In the genomic region with DNA sequence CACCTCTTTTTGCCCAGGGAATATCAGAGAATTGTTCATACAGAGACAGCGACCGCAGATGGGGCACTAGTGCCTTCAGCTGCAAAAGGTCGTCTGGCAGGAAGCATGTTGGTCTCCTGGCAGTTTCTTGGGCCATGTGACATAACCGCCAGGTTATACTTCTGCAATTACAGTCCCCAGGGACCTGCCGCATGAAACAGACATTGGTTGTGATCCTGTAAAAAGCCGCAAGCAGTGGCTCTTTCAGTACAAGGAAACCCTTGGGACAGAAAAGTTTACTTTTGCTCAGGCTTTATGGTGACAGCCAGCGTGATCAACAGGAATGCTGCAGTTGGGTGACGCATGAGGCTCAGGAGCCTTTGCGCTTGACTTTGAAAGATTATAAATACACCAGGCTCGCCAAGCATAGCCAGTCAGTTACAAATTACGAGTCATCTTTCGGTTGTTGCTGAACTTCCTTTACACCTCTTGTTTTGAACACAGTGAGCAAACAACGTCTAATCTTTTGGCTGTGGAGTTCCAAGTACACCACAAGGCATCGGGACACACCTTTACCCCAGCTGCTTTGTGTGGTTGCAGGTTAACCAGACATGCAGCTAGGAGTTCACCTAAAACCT, we compare ENCODE assay signal across 8 cellular contexts. TPM values are rescaled to one million over a fixed set of nuclear protein-coding genes. Genes with fewer than 3 reads are reported as not detected.
DNase-seq lines count a peak whose midpoint lies in the region; ATAC-seq and TF ChIP-seq lines count a peak whose summit lies in the region.

No MANE protein-coding gene starts in this region.

- TSS peak; percentile 89 for BruUV-seq in OCI-LY7 (replicated peaks; lab: Mats Ljungman, UMichigan)

- H4K20me1 ChIP-seq in OCI-LY7 (ENCODE audit: insufficient read depth, low read length): no peaks in the 10 kb centered on the region

- POLR2A ChIA-PET in AG04449 (lab: Yijun Ruan, JAX): interaction anchor here (0.5 kb wide), 1 partner anchor 133 kb away, joined by 3 read pairs; no protein-coding TSS in a partner anchor
- POLR2A ChIA-PET in OCI-LY7 (lab: Charles Lee): interaction anchor here (0.6 to 8.8 kb wide), 27 partner anchors 9 to 239 kb away, joined by 3 to 214 read pairs (median 6); a partner anchor contains a TSS

- peaks cover 2 to 7% of the 10 kb centered on the region in 2 donors for H3K36me3 Mint-ChIP-seq in activated T-cell treated with anti-CD3 and anti-CD28 coated beads, Interleukin-2, amount 50 U/mL, for 72 hours (ENCODE audit: insufficient read depth in 2 of 2)

- H3K4me3 ChIP-seq in AG04449 (ENCODE audit: low read depth, low read length) (no peak overlapping the region), OCI-LY7 (ENCODE audit: low read depth, low read length, poor library complexity, severe bottlenecking) (peak overlapping the region; percentile 80)

- peaks cover 69% of the 10 kb centered on the region for H3K36me3 ChIP-seq in OCI-LY7 (ENCODE audit: insufficient read depth, low read length)

- no peak overlapping the region for H2AFZ ChIP-seq in OCI-LY7 (ENCODE audit: low read length)

- DNase-seq in AG04449 (ENCODE audit: low read depth, low spot score) (peak; percentile 9), OCI-LY7 (ENCODE audit: low spot score) (peak; percentile 100), left kidney (ENCODE audit: low read depth, low spot score) (peak; percentile 22), NCI-H2227 treated with DMSO at 0.1 percent for 48 hours (lab: John Stamatoyannopoulos, UW) (no peak), NCI-H1105 treated with DMSO at 0.1 percent for 48 hours (lab: John Stamatoyannopoulos, UW) (no peak)
- DNase-seq in activated T-cell treated with anti-CD3 and anti-CD28 coated beads, Interleukin-2, amount 50 U/mL, for 72 hours: peak; percentile 65 to 75

- no peaks in the 10 kb centered on the region for H3K27me3 Mint-ChIP-seq in activated T-cell treated with anti-CD3 and anti-CD28 coated beads, Interleukin-2, amount 50 U/mL, for 72 hours (ENCODE audit: low read depth)

- H3K9me3 Mint-ChIP-seq in activated T-cell treated with anti-CD3 and anti-CD28 coated beads, Interleukin-2, amount 50 U/mL, for 72 hours: no peaks in the 10 kb centered on the region

- peak overlapping the region; percentile 97 for H3K27ac ChIP-seq in OCI-LY7 (ENCODE audit: low read depth, low read length, poor library complexity, severe bottlenecking)

- H3K79me2 ChIP-seq in OCI-LY7 (ENCODE audit: insufficient read depth, low read depth, low read length): peaks cover 64% of the 10 kb centered on the region

- no peak for TF ChIP-seq CTCF in AG04449 (IDR thresholded peaks at IDR 0.05; ENCODE audit: insufficient read depth, low read length, missing control alignments)
- TF ChIP-seq CTCF in OCI-LY7 (conservative IDR thresholded peaks at IDR 0.05; ENCODE audit: low read length): peak; percentile 57

- no peaks in the 10 kb centered on the region for H3K9me2 ChIP-seq in OCI-LY7 (ENCODE audit: insufficient read depth, low read length)

- peak overlapping the region; percentile 100 for H3K4me2 ChIP-seq in OCI-LY7 (ENCODE audit: low read length)

- H3K4me3 Mint-ChIP-seq in activated T-cell treated with anti-CD3 and anti-CD28 coated beads, Interleukin-2, amount 50 U/mL, for 72 hours: peak overlapping the region; percentile 52 to 54

- H3K4me1 ChIP-seq in OCI-LY7 (ENCODE audit: insufficient read depth, low read length, poor library complexity, severe bottlenecking): peaks cover 65% of the 10 kb centered on the region

- peaks cover 78% of the 10 kb centered on the region for H3K4me1 Mint-ChIP-seq in activated T-cell treated with anti-CD3 and anti-CD28 coated beads, Interleukin-2, amount 50 U/mL, for 72 hours (ENCODE audit: low read depth)

- CTCF ChIA-PET in AG04449 (lab: Yijun Ruan, JAX) (interaction anchor here (1.5 kb wide), 1 partner anchor 23 kb away, joined by 4 read pairs; no protein-coding TSS in a partner anchor), OCI-LY7 (lab: Charles Lee; ENCODE audit: unreplicated experiment) (interaction anchor here (1.4 kb wide), 1 partner anchor 74 kb away, joined by 5 read pairs; no protein-coding TSS in a partner anchor)

- ATAC-seq in GM18909 (IDR thresholded peaks at IDR 0.05; ENCODE audit: poor library complexity, unreplicated experiment) (peak; percentile 76), HG03066 (IDR thresholded peaks at IDR 0.05; ENCODE audit: low read depth, unreplicated experiment) (peak; percentile 52)
- peak; percentile 72 to 77 for ATAC-seq in activated T-cell treated with anti-CD3 and anti-CD28 coated beads, Interleukin-2, amount 50 U/mL, for 72 hours (replicated peaks in 1 of 2)

- no peaks in the 10 kb centered on the region for H3K9me3 ChIP-seq in OCI-LY7 (ENCODE audit: low read length)

- intact Hi-C loops in OCI-LY7 (cut with micrococcal nuclease; ENCODE audit: unreplicated experiment): loop anchor here (1.0 to 5.0 kb wide), 8 partner anchors 16 to 366 kb away; a partner anchor contains a TSS

- H3K27ac Mint-ChIP-seq in activated T-cell treated with anti-CD3 and anti-CD28 coated beads, Interleukin-2, amount 50 U/mL, for 72 hours: peak overlapping the region; percentile 90

RNA-seq across cellular contexts. Expression of a gene that starts 50.5 kb away (rescaled TPM):
- total RNA-seq in OCI-LY7 (2014; rRNA removed; shearing (Covaris generic)): 0.15 and 0.22 TPM in 2 replicates
- total RNA-seq in OCI-LY7 (2022): 1.00 and 1.8 TPM in 2 replicates
- not detected for total RNA-seq in activated T-cell treated with anti-CD3 and anti-CD28 coated beads, Interleukin-2, amount 50 U/mL, for 72 hours

Comparison
In these comparisons a context has a peak if more than half of its experiments do, and no peak if none do; other contexts are left out.
1. DNase-seq: peak in AG04449 (single experiment), OCI-LY7 (single experiment), activated T-cell treated with anti-CD3 and anti-CD28 coated beads, Interleukin-2, amount 50 U/mL, for 72 hours (2 of 2) and left kidney (single experiment); none in NCI-H2227 treated with DMSO at 0.1 percent for 48 hours (single experiment) and NCI-H1105 treated with DMSO at 0.1 percent for 48 hours (single experiment).
2. Peak in every context shown above with its lines, with median percentiles within 50 percentile points of each other: ATAC-seq.